In genomic region chrX:48958635-48959094, GRCh38 we compare ENCODE assay signal across 8 cellular contexts. TPM values are rescaled to one million over a fixed set of nuclear protein-coding genes. Genes with fewer than 3 reads are reported as not detected.
DNase-seq lines count a peak whose midpoint lies in the region; TF ChIP-seq lines count a peak whose summit lies in the region.

No MANE protein-coding gene starts in this region.

- H3K36me3 ChIP-seq in Peyer's patch (peaks cover 0 to 7% (median 0%) of the 10 kb centered on the region in 3 donors), stomach smooth muscle (ENCODE audit: control insufficient read depth in 2 of 2, insufficient read depth in 2 of 2, low read length in 2 of 2) (peaks cover 2 to 10% of the 10 kb centered on the region in 2 donors)

- TF ChIP-seq POLR2A in Peyer's patch (IDR thresholded peaks at IDR 0.05): peak in 1 of 2 donors; percentile 14

- H3K9me3 ChIP-seq in Peyer's patch: no peaks in the 10 kb centered on the region
- no peaks in the 10 kb centered on the region for H3K9me3 ChIP-seq in stomach smooth muscle (ENCODE audit: control insufficient read depth in 2 of 2, low read length in 2 of 2)

- peak; percentile 40 for DNase-seq in NCI-H510A treated with DMSO at 0.1 percent for 48 hours (lab: John Stamatoyannopoulos, UW)
- no peak for DNase-seq in NCI-H510A (lab: John Stamatoyannopoulos, UW)
- peak in 2 of 3 donors; percentile 63 to 70 for DNase-seq in Peyer's patch
- peak; percentile 66 to 75 for DNase-seq in cardiac fibroblast (ENCODE audit: low read depth in 2 of 2)
- DNase-seq in kidney tubule cell (ENCODE audit: low spot score): peak; percentile 52
- no peak for DNase-seq in mesenteric fat pad (ENCODE audit: low spot score)
- DNase-seq in germinal center (ENCODE audit: low spot score): no peak

- peak overlapping the region; percentile 76 to 78 for H3K9ac ChIP-seq in stomach smooth muscle (ENCODE audit: low read length in 2 of 2)

- H3K4me3 ChIP-seq in Peyer's patch (peak overlapping the region; percentile 54 to 80 (median 60)), cardiac fibroblast (replicated peaks in 1 of 2; ENCODE audit: low read depth in 2 of 2, low read length in 2 of 2) (peak overlapping the region; percentile 34 to 70), stomach smooth muscle (ENCODE audit: low read length in 2 of 2) (peak overlapping the region; percentile 67 to 82)

- H3K27me3 ChIP-seq in Peyer's patch (no peaks in the 10 kb centered on the region), stomach smooth muscle (ENCODE audit: control insufficient read depth in 1 of 2, insufficient read depth in 2 of 2, low read length in 2 of 2) (no peaks in the 10 kb centered on the region)

- H3K4me1 ChIP-seq in Peyer's patch: peaks cover 0 to 25% (median 5%) of the 10 kb centered on the region in 4 donors
- peaks cover 30% of the 10 kb centered on the region for H3K4me1 ChIP-seq in stomach smooth muscle (ENCODE audit: control insufficient read depth, insufficient read depth, low read length)

- TF ChIP-seq CTCF in Peyer's patch (IDR thresholded peaks at IDR 0.05) (no peak), cardiac fibroblast (IDR thresholded peaks at IDR 0.05; ENCODE audit: low read depth, low read length) (no peak)

- H3K27ac ChIP-seq in Peyer's patch: peak overlapping the region; percentile 85 to 97 (median 95)
- H3K27ac ChIP-seq in stomach smooth muscle (ENCODE audit: low read length): peak overlapping the region; percentile 94

RNA-seq across cellular contexts. Expression of gene OTUD5, which starts 1.3 kb away (rescaled TPM):
- total RNA-seq in Peyer's patch (10 to 100 TPM; 49.7 to 79.2 (median 71.0) TPM), mesenteric fat pad (40.0 TPM)

RNA-seq across cellular contexts. Expression of gene KCND1, which starts 13.0 kb away (rescaled TPM):
- total RNA-seq in Peyer's patch: 1 to 10 TPM in 3 of 4 donors, under 1 TPM in 1; 0.35 to 5.8 (median 1.7) TPM
- 1.3 TPM for total RNA-seq in mesenteric fat pad

RNA-seq across cellular contexts. Expression of gene PIM2, which starts 39.8 kb away (rescaled TPM):
- total RNA-seq in Peyer's patch: 10 to 100 TPM; 17.3 to 24.8 (median 19.1) TPM
- 5.7 TPM for total RNA-seq in mesenteric fat pad

RNA-seq across cellular contexts. Expression of gene GRIPAP1, which starts 43.4 kb away (rescaled TPM):
- 100 to 1,000 TPM in 1 of 4 donors, 10 to 100 TPM in 3; 32.4 to 139 (median 70.9) TPM for total RNA-seq in Peyer's patch
- 37.6 TPM for total RNA-seq in mesenteric fat pad

RNA-seq across cellular contexts. Expression of gene SLC35A2, which starts 47.2 kb away (rescaled TPM):
- total RNA-seq in Peyer's patch (10 to 100 TPM; 14.0 to 43.3 (median 21.5) TPM), mesenteric fat pad (24.5 TPM)

Comparison
In these comparisons a context has a peak if more than half of its experiments do, and no peak if none do; other contexts are left out.
1. DNase-seq: peak in NCI-H510A treated with DMSO at 0.1 percent for 48 hours (single experiment), Peyer's patch (2 of 3), cardiac fibroblast (2 of 2) and kidney tubule cell (single experiment); none in NCI-H510A (single experiment), mesenteric fat pad (single experiment) and germinal center (single experiment).
2. Peak in every context shown above with its lines, with median percentiles within 50 percentile points of each other: H3K4me3 ChIP-seq.